8 cellular contexts compared by ENCODE assay signal in genomic region chr9:121992571-121993212, GRCh38.
DNase-seq lines count a peak whose midpoint lies in the region; ATAC-seq and TF ChIP-seq lines count a peak whose summit lies in the region.

No MANE protein-coding gene starts in this region.

- H3K4me1 Mint-ChIP-seq in brain, result peaks cover 1% of the 10 kb centered on the region

- H3K27ac Mint-ChIP-seq in brain, result no peak overlapping the region

- CTCF ChIA-PET in AG04449 (lab: Yijun Ruan, JAX), result interaction anchor here (0.6 to 8.0 kb wide), 17 partner anchors 9 to 462 kb away, joined by 3 to 86 read pairs (median 4); no protein-coding TSS in a partner anchor

- no peak overlapping the region for H3K4me3 Mint-ChIP-seq in brain

- no peaks in the 10 kb centered on the region for H3K9me3 Mint-ChIP-seq in brain

- H3K4me3 ChIP-seq in AG04449 (ENCODE audit: low read depth, low read length), result no peak overlapping the region

- DNase-seq in AG04449 (ENCODE audit: low read depth, low spot score), result peak; percentile 21
- DNase-seq in NCI-H1048 (lab: John Stamatoyannopoulos, UW), result peak; percentile 48
- DNase-seq in SKM-1 (lab: John Stamatoyannopoulos, UW; ENCODE audit: unreplicated experiment), result peak; percentile 65
- DNase-seq in inferior parietal cortex (ENCODE audit: extremely low spot score), result peak; percentile 91
- peak; percentile 45 for DNase-seq in stimulated activated CD4-positive, alpha-beta T cell treated with anti-CD3 and anti-CD28 coated beads, Interleukin-15, amount 100 ng/mL, for 24 hours

- H3K36me3 Mint-ChIP-seq in brain, result no peaks in the 10 kb centered on the region

- TF ChIP-seq CTCF in AG04449 (IDR thresholded peaks at IDR 0.05; ENCODE audit: insufficient read depth, low read length, missing control alignments) (peak; percentile 55), GM12874 (IDR thresholded peaks at IDR 0.05; ENCODE audit: insufficient read depth, low read depth, low read length) (peak; percentile 54), brain (conservative IDR thresholded peaks at IDR 0.05) (peak; percentile 91 to 93)

- H3K27me3 Mint-ChIP-seq in brain, result peaks cover 3% of the 10 kb centered on the region

- ATAC-seq in GM21528 (IDR thresholded peaks at IDR 0.05; ENCODE audit: low FRiP score, unreplicated experiment), result no peak

- POLR2A ChIA-PET in AG04449 (lab: Yijun Ruan, JAX), result no interaction called here

Comparison
In these comparisons a context has a peak if more than half of its experiments do, and no peak if none do; other contexts are left out.
1. DNase-seq: peak in every context shown above with its lines; median percentile 91 in inferior parietal cortex; 65 in SKM-1; 48 in NCI-H1048; 45 in stimulated activated CD4-positive, alpha-beta T cell treated with anti-CD3 and anti-CD28 coated beads, Interleukin-15, amount 100 ng/mL, for 24 hours; 21 in AG04449.